1 cellular context compared by ENCODE assay signal in genomic region chr3:3178498-3179328, GRCh38.
TF ChIP-seq lines count a peak whose summit lies in the region.

No MANE protein-coding gene starts in this region.

TF ChIP-seq in H1, 55 proteins besides CTCF, POLR2A, EP300 and RAD21:
- no peak for TF ChIP-seq CHD7 (IDR thresholded peaks at IDR 0.05; ENCODE audit: insufficient replicate concordance, low read length)
- TF ChIP-seq RFX5 (IDR thresholded peaks at IDR 0.05; ENCODE audit: borderline replicate concordance, low read depth, low read length) = no peak
- TF ChIP-seq JUND (IDR thresholded peaks at IDR 0.05; ENCODE audit: low read length) = no peak
- TF ChIP-seq, protein P1, sequence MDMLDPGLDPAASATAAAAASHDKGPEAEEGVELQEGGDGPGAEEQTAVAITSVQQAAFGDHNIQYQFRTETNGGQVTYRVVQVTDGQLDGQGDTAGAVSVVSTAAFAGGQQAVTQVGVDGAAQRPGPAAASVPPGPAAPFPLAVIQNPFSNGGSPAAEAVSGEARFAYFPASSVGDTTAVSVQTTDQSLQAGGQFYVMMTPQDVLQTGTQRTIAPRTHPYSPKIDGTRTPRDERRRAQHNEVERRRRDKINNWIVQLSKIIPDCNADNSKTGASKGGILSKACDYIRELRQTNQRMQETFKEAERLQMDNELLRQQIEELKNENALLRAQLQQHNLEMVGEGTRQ (IDR thresholded peaks at IDR 0.05; ENCODE audit: low read length) = no peak
- no peak for TF ChIP-seq TBP (IDR thresholded peaks at IDR 0.05; ENCODE audit: low read depth, low read length)
- TF ChIP-seq, protein P2, sequence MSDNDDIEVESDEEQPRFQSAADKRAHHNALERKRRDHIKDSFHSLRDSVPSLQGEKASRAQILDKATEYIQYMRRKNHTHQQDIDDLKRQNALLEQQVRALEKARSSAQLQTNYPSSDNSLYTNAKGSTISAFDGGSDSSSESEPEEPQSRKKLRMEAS (IDR thresholded peaks at IDR 0.05) = no peak
- TF ChIP-seq KDM1A (IDR thresholded peaks at IDR 0.05; ENCODE audit: borderline replicate concordance, low read length) = no peak
- no peak for TF ChIP-seq BRCA1 (IDR thresholded peaks at IDR 0.05; ENCODE audit: low read depth, low read length)
- TF ChIP-seq HDAC6 (IDR thresholded peaks at IDR 0.05; ENCODE audit: low read depth, low read length) = no peak
- TF ChIP-seq GABPA (IDR thresholded peaks at IDR 0.05; ENCODE audit: borderline replicate concordance, insufficient read depth, low read length) = no peak
TF ChIP-seq in H1: peak in this region for 0.
